In genomic region chr3:79538-79937, GRCh38 we compare ENCODE assay signal across 32 cellular contexts.
"Had no signal": no experiment of that assay in that cellular context is flagged by ENCODE, and none has a peak within 500 bp of the region (broad histone marks: within the 10 kb centered on the region; RNA-seq: fewer than 3 reads in every experiment).

No MANE protein-coding gene starts in this region.

- H3K36me3 ChIP-seq: ascending aorta, cardiac muscle cell, WERI-Rb-1 had no signal

- H3K4me1 ChIP-seq: ascending aorta had no signal

- DNase-seq: activated CD4-positive, alpha-beta memory T cell treated with anti-CD3 and anti-CD28 coated beads, Interleukin-2, amount 10 ng/mL, durations not matched to agents 7 days and 5 days; activated CD4-positive, alpha-beta T cell treated with anti-CD3 and anti-CD28 coated beads for 1 hour; activated CD4-positive, alpha-beta T cell treated with anti-CD3 and anti-CD28 coated beads for 36 hours; activated CD4-positive, alpha-beta T cell treated with anti-CD3 and anti-CD28 coated beads for 48 hours; activated CD4-positive, alpha-beta T cell treated with anti-CD3 and anti-CD28 coated beads, Interleukin-2, amount 10 ng/mL, durations not matched to agents 7 days and 5 days; activated CD4-positive, alpha-beta T cell treated with anti-CD3 and anti-CD28 coated beads, Interleukin-2, amount 50 U/mL, for 48 hours; activated CD4-positive, CD25-positive, alpha-beta regulatory T cell; activated CD8-positive, alpha-beta memory T cell treated with anti-CD3 and anti-CD28 coated beads for 24 hours; activated CD8-positive, alpha-beta memory T cell treated with anti-CD3 and anti-CD28 coated beads, Interleukin-2, amount 10 ng/mL, durations not matched to agents 7 days and 5 days; activated CD8-positive, alpha-beta memory T cell treated with anti-CD3 and anti-CD28 coated beads, Interleukin-2, amount 50 U/mL, for 48 hours; activated CD8-positive, alpha-beta T cell treated with anti-CD3 and anti-CD28 coated beads, Interleukin-2, amount 10 ng/mL, durations not matched to agents 7 days and 5 days; activated effector memory CD4-positive, alpha-beta T cell treated with Interleukin-2 at 50 U/mL for 16 hours; activated gamma-delta T cell; activated naive CD4-positive, alpha-beta T cell treated with anti-CD3 and anti-CD28 coated beads, Interleukin-2, amount 10 ng/mL, durations not matched to agents 7 days and 5 days; activated naive CD4-positive, alpha-beta T cell treated with Interleukin-2 at 50 U/mL for 16 hours; activated naive CD8-positive, alpha-beta T cell treated with anti-CD3 and anti-CD28 coated beads, Interleukin-2, amount 10 ng/mL, durations not matched to agents 7 days and 5 days; activated naive CD8-positive, alpha-beta T cell treated with anti-CD3 and anti-CD28 coated beads, Interleukin-2, amount 50 U/mL, for 24 hours; activated T-cell treated with anti-CD3 and anti-CD28 coated beads, Interleukin-2, amount 50 U/mL, for 24 hours; activated T-cell treated with anti-CD3 and anti-CD28 coated beads, Interleukin-2, amount 50 U/mL, for 48 hours; amygdala; anterior cingulate cortex; caudate nucleus; cerebellar nuclear complex; T-helper 1 cell; T-helper 2 cell; T-helper 9 cell; WERI-Rb-1 had no signal

- H3K9me3 ChIP-seq: ascending aorta had no signal

- H3K27ac ChIP-seq: ascending aorta, cardiac muscle cell, WERI-Rb-1 had no signal

- FAIRE-seq: bronchial epithelial cell had no signal

- H3K4me3 ChIP-seq: ascending aorta, cardiac muscle cell had no signal

- H3K27me3 ChIP-seq: ascending aorta, cardiac muscle cell had no signal

- ATAC-seq: activated CD4-positive, alpha-beta T cell treated with anti-CD3 and anti-CD28 coated beads for 36 hours; activated CD4-positive, CD25-positive, alpha-beta regulatory T cell treated with anti-CD3 and anti-CD28 coated beads, Interleukin-2, amount 50 U/mL, for 24 hours; activated CD8-positive, alpha-beta memory T cell treated with anti-CD3 and anti-CD28 coated beads, Interleukin-2, amount 10 ng/mL, durations not matched to agents 7 days and 5 days; activated CD8-positive, alpha-beta T cell treated with anti-CD3 and anti-CD28 coated beads, Interleukin-2, amount 10 ng/mL, durations not matched to agents 7 days and 5 days; activated naive CD8-positive, alpha-beta T cell treated with anti-CD3 and anti-CD28 coated beads, Interleukin-2, amount 50 U/mL, for 24 hours; WTC11 had no signal
